Comparison of ENCODE assay signal across 1 cellular context in the genomic region with DNA sequence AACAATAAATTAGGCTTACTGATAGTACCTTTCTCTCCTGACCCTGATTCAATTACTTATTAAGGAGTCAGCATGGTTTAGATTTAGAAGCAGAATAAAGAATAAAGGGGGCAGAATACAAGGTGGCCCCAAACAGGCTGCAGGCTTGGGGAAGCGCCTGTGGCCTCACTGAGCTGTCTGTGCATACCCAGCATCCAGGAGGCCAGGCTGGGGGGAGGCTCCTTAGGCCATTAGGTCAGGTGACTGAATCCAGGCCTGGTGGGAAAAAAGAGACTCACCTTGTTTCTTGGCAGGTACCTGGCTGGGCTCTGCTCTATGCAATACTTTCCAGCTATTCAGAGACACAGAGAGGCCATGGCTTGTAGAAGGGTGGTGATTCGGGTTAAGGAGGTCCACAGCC.
TF ChIP-seq lines count a peak whose summit lies in the region.

No MANE protein-coding gene starts in this region.

TF ChIP-seq in GM23338, 12 proteins besides CTCF, POLR2A, EP300 and RAD21 (continued from another document):
- TF ChIP-seq NANOG (IDR thresholded peaks at IDR 0.05; ENCODE audit: borderline replicate concordance) (no peak), CREB1 (CRISPR knock-in tag; IDR thresholded peaks at IDR 0.05; ENCODE audit: low read depth) (no peak), POLR2AphosphoS5 (IDR thresholded peaks at IDR 0.05; ENCODE audit: low read depth) (no peak)
TF ChIP-seq in GM23338: peak in this region for 0.
